In genomic region chr3:71069797-71070196, GRCh38 we compare ENCODE assay signal across 8 cellular contexts.
DNase-seq lines count a peak whose midpoint lies in the region; ATAC-seq and TF ChIP-seq lines count a peak whose summit lies in the region.

No MANE protein-coding gene starts in this region.

- H3K27ac ChIP-seq in heart right ventricle = peak overlapping the region in 4 of 10 donors; percentile 15 to 50 (median 20)
- H3K27ac ChIP-seq in gastrocnemius medialis = no peak overlapping the region

- 46 to 56% methylated on average over 4 of the region's 4 CpGs for WGBS in heart right ventricle, 2 donors

- no peaks in the 10 kb centered on the region for H3K27me3 ChIP-seq in Caco-2 (replicated peaks; ENCODE audit: control insufficient read depth, insufficient read depth, low read length)
- no peaks in the 10 kb centered on the region for H3K27me3 ChIP-seq in heart right ventricle
- H3K27me3 ChIP-seq in gastrocnemius medialis = no peaks in the 10 kb centered on the region

- H3K4me3 ChIP-seq in Caco-2 (ENCODE audit: low read depth, low read length) (no peak overlapping the region), heart right ventricle (no peak overlapping the region), gastrocnemius medialis (no peak overlapping the region)

- peak; percentile 50 to 55 for DNase-seq in Caco-2
- DNase-seq in RPMI8226 = peak; percentile 17
- peak; percentile 92 for DNase-seq in activated naive CD4-positive, alpha-beta T cell treated with anti-CD3 and anti-CD28 coated beads for 36 hours
- DNase-seq in heart right ventricle = peak; percentile 56 to 75
- peak; percentile 15 to 35 for DNase-seq in gastrocnemius medialis
- DNase-seq in NCI-H2227 (lab: John Stamatoyannopoulos, UW; ENCODE audit: unreplicated experiment) = no peak

- TF ChIP-seq CTCF in Caco-2 (IDR thresholded peaks at IDR 0.05; ENCODE audit: insufficient read depth in 1 of 2, low read depth in 1 of 2, low read length in 1 of 2, severe bottlenecking in 1 of 2, unreplicated experiment in 1 of 2) (peak; percentile 42 to 68), heart right ventricle (IDR thresholded peaks at IDR 0.05) (peak; percentile 29 to 74 (median 62)), gastrocnemius medialis (IDR thresholded peaks at IDR 0.05 in 4 of 5, conservative IDR thresholded peaks at IDR 0.05 in 1 of 5) (peak in 4 of 5 experiments; percentile 27 to 46 (median 32))

- no TSS peak for BruUV-seq in Caco-2 (replicated peaks; lab: Mats Ljungman, UMichigan)

- H3K4me1 ChIP-seq in Caco-2 = peaks cover 59% of the 10 kb centered on the region
- peaks cover 5 to 64% (median 51%) of the 10 kb centered on the region in 9 donors for H3K4me1 ChIP-seq in heart right ventricle
- H3K4me1 ChIP-seq in gastrocnemius medialis = peaks cover 20 to 26% of the 10 kb centered on the region in 2 donors

- no peaks in the 10 kb centered on the region for H3K27me3 Mint-ChIP-seq in Caco-2 (ENCODE audit: insufficient read depth, unreplicated experiment)
- H3K27me3 Mint-ChIP-seq in activated naive CD4-positive, alpha-beta T cell treated with anti-CD3 and anti-CD28 coated beads for 36 hours (ENCODE audit: low read depth) = no peaks in the 10 kb centered on the region

- peak overlapping the region; percentile 74 for H3K27ac Mint-ChIP-seq in Caco-2 (ENCODE audit: unreplicated experiment)
- peak overlapping the region; percentile 57 for H3K27ac Mint-ChIP-seq in activated naive CD4-positive, alpha-beta T cell treated with anti-CD3 and anti-CD28 coated beads for 36 hours

- POLR2A ChIA-PET in Caco-2 (lab: Charles Lee) = no interaction called here

- H3K4me3 Mint-ChIP-seq in Caco-2 (ENCODE audit: unreplicated experiment) = no peak overlapping the region
- H3K4me3 Mint-ChIP-seq in activated naive CD4-positive, alpha-beta T cell treated with anti-CD3 and anti-CD28 coated beads for 36 hours = no peak overlapping the region

- H3K9me3 ChIP-seq in Caco-2 (no peaks in the 10 kb centered on the region), heart right ventricle (no peaks in the 10 kb centered on the region), gastrocnemius medialis (no peaks in the 10 kb centered on the region)

- H3K4me1 Mint-ChIP-seq in Caco-2 (ENCODE audit: low read depth, unreplicated experiment) = peaks cover 46% of the 10 kb centered on the region
- peaks cover 78% of the 10 kb centered on the region for H3K4me1 Mint-ChIP-seq in activated naive CD4-positive, alpha-beta T cell treated with anti-CD3 and anti-CD28 coated beads for 36 hours (ENCODE audit: low read depth)

- TF ChIP-seq POLR2A in gastrocnemius medialis (IDR thresholded peaks at IDR 0.05) = no peak

- CTCF ChIA-PET in Caco-2 (lab: Charles Lee) = no interaction called here
- CTCF ChIA-PET in activated naive CD4-positive, alpha-beta T cell treated with anti-CD3 and anti-CD28 coated beads for 36 hours (lab: Charles Lee) = interaction anchor here (0.7 to 1.7 kb wide), 14 partner anchors 8 to 519 kb away, joined by 3 to 7 read pairs (median 4); no protein-coding TSS in a partner anchor

- no peaks in the 10 kb centered on the region for H3K9me3 Mint-ChIP-seq in Caco-2 (ENCODE audit: unreplicated experiment)
- H3K9me3 Mint-ChIP-seq in activated naive CD4-positive, alpha-beta T cell treated with anti-CD3 and anti-CD28 coated beads for 36 hours = no peaks in the 10 kb centered on the region

- in situ Hi-C loops in gastrocnemius medialis (cut with MboI; ENCODE audit: low sequenced_read_pairs in 4 of 4) = no loop called here

- peaks cover 18% of the 10 kb centered on the region for H3K36me3 Mint-ChIP-seq in Caco-2 (ENCODE audit: insufficient read depth, unreplicated experiment)
- peaks cover 2% of the 10 kb centered on the region for H3K36me3 Mint-ChIP-seq in activated naive CD4-positive, alpha-beta T cell treated with anti-CD3 and anti-CD28 coated beads for 36 hours (ENCODE audit: low read depth)

- H3K36me3 ChIP-seq in Caco-2 (ENCODE audit: control insufficient read depth, insufficient read depth, low read length) = 0 out of 2 replicates have a peak, but pooled peaks cover 2% of the 10 kb centered on the region
- H3K36me3 ChIP-seq in heart right ventricle = no peaks in the 10 kb centered on the region
- H3K36me3 ChIP-seq in gastrocnemius medialis = no peaks in the 10 kb centered on the region

- intact Hi-C loops in Caco-2 (cut with micrococcal nuclease; ENCODE audit: unreplicated experiment) (loop anchor here (2.0 to 5.0 kb wide), 2 partner anchors 63 to 233 kb away; no protein-coding TSS in a partner anchor), heart right ventricle (cut with DNase I) (loop anchor here in 8 of 10 donors (5.0 to 10.0 kb wide), 13 partner anchors 38 to 517 kb away; partner anchors contain the start of gene FOXP1 (in 5 of the 8)), gastrocnemius medialis (cut with DNase I; ENCODE audit: low total_unique reads) (loop anchor here (2.0 to 10.0 kb wide), 5 partner anchors 61 to 1945 kb away; partner anchors contain the start of gene LMOD3)
- intact Hi-C loops in activated naive CD4-positive, alpha-beta T cell treated with anti-CD3 and anti-CD28 coated beads for 36 hours (cut with micrococcal nuclease) = loop anchor here (1.0 to 10.0 kb wide), 7 partner anchors 62 to 705 kb away; no protein-coding TSS in a partner anchor

- peak; percentile 57 for ATAC-seq in HG02840 (IDR thresholded peaks at IDR 0.05; ENCODE audit: low FRiP score, unreplicated experiment)
- ATAC-seq in heart right ventricle = peak; percentile 45 to 70 (median 58)
- ATAC-seq in gastrocnemius medialis = no peak
- no peak for ATAC-seq in GM21367 (IDR thresholded peaks at IDR 0.05; ENCODE audit: unreplicated experiment)

Comparison
In these comparisons a context has a peak if more than half of its experiments do, and no peak if none do; other contexts are left out.
1. ATAC-seq: peak in HG02840 (single experiment) and heart right ventricle (8 of 8); none in gastrocnemius medialis (0 of 2) and GM21367 (single experiment).
2. Peak in every context shown above with its lines, with median percentiles within 50 percentile points of each other: CTCF ChIP-seq.